Comparison of ENCODE assay signal across 9 cellular contexts in genomic region chr10:99983280-99983988, GRCh38. TPM values are rescaled to one million over a fixed set of nuclear protein-coding genes. Genes with fewer than 3 reads are reported as not detected.
DNase-seq lines count a peak whose midpoint lies in the region; ATAC-seq and TF ChIP-seq lines count a peak whose summit lies in the region.
"Had no signal": no experiment of that assay in that cellular context is flagged by ENCODE, and none has a peak within 500 bp of the region (broad histone marks: within the 10 kb centered on the region; RNA-seq: fewer than 3 reads in every experiment).

No MANE protein-coding gene starts in this region.

- no peak for TF ChIP-seq EP300 in transverse colon (IDR thresholded peaks at IDR 0.05; ENCODE audit: low read depth)

- in situ Hi-C loops in transverse colon (cut with MboI; ENCODE audit: low pct_ligation_motif_present in 1 of 4, low pct_unique_long_range_greater_than_20kb in 1 of 4, low sequenced_read_pairs in 3 of 4) = no loop called here

- no peak for ATAC-seq in GM18873 (IDR thresholded peaks at IDR 0.05; ENCODE audit: low FRiP score, unreplicated experiment)
- ATAC-seq: stimulated activated naive CD8-positive, alpha-beta T cell treated with anti-CD3 and anti-CD28 coated beads, Interleukin-15, amount 100 ng/mL, for 72 hours had no signal

- H3K4me3 ChIP-seq in cardiac fibroblast (replicated peaks in 1 of 2; ENCODE audit: low read depth in 2 of 2, low read length in 2 of 2) = peak overlapping the region; percentile 0 to 21
- no peak overlapping the region for H3K4me3 ChIP-seq in lower leg skin (ENCODE audit: low read depth, poor library complexity, severe bottlenecking)
- no peak overlapping the region for H3K4me3 ChIP-seq in transverse colon

- intact Hi-C loops in lower leg skin (cut with DNase I; ENCODE audit: low total_unique reads) = no loop called here
- intact Hi-C loops in transverse colon (cut with DNase I; ENCODE audit: low total_unique reads) = no loop called here

- peaks cover 0 to 45% (median 17%) of the 10 kb centered on the region in 4 donors for H3K4me1 ChIP-seq in transverse colon

- peak overlapping the region; percentile 71 to 77 (median 72) for H3K27ac ChIP-seq in transverse colon

- no peak for TF ChIP-seq CTCF in cardiac fibroblast (IDR thresholded peaks at IDR 0.05; ENCODE audit: low read depth, low read length)
- no peak for TF ChIP-seq CTCF in lower leg skin (IDR thresholded peaks at IDR 0.05)
- TF ChIP-seq CTCF in transverse colon (IDR thresholded peaks at IDR 0.05) = no peak

- no peaks in the 10 kb centered on the region for H3K27me3 ChIP-seq in transverse colon

- TF ChIP-seq POLR2A in lower leg skin (IDR thresholded peaks at IDR 0.05) (no peak), transverse colon (IDR thresholded peaks at IDR 0.05) (no peak)

- H3K9me3 ChIP-seq in transverse colon = no peaks in the 10 kb centered on the region

- 26 to 27% methylated on average over 15 to 16 of the region's 16 CpGs for WGBS in lower leg skin, 2 donors
- 62 to 67% methylated on average over 5 to 16 of the region's 16 CpGs for WGBS in transverse colon (ENCODE audit: low coverage in 1 of 2), 2 donors

- peak; percentile 73 for DNase-seq in HT1080 (ENCODE audit: low read depth)
- DNase-seq in cardiac fibroblast (ENCODE audit: low read depth in 2 of 2) = peak; percentile 87 to 88
- peak; percentile 57 to 89 for DNase-seq in lower leg skin (ENCODE audit: low spot score in 2 of 2)
- DNase-seq in transverse colon = no peak
- DNase-seq in stimulated activated CD4-positive, alpha-beta T cell treated with anti-CD3 and anti-CD28 coated beads, Interleukin-2, amount 100 ng/mL, for 24 hours = no peak
- DNase-seq in GM19240 (ENCODE audit: insufficient read length, low spot score) = no peak
- no peak for DNase-seq in foreskin melanocyte
- DNase-seq: stimulated activated naive CD8-positive, alpha-beta T cell treated with anti-CD3 and anti-CD28 coated beads, Interleukin-15, amount 100 ng/mL, for 72 hours had no signal

- no peaks in the 10 kb centered on the region for H3K36me3 ChIP-seq in transverse colon

RNA-seq across cellular contexts. Expression of gene DNMBP, which starts 26.3 kb away (rescaled TPM):
- total RNA-seq in HT1080 (2014; rRNA removed; shearing (Covaris generic)) = 24.7 and 31.9 TPM in 2 replicates
- 38.7 and 50.8 TPM in 2 replicates for polyA plus RNA-seq in HT1080 (2015; cell fraction: cytosol; rRNA removed)
- 118 and 127 TPM in 2 replicates for polyA plus RNA-seq in HT1080 (2015; cell fraction: nucleus; rRNA removed)
- total RNA-seq in lower leg skin (10 to 100 TPM; 39.8 to 78.0 (median 61.9) TPM), transverse colon (10 to 100 TPM; 38.5 to 68.5 (median 48.0) TPM)

Comparison
In these comparisons a context has a peak if more than half of its experiments do, and no peak if none do; other contexts are left out.
1. DNase-seq: peak in HT1080 (single experiment), cardiac fibroblast (2 of 2) and lower leg skin (2 of 2); none in transverse colon (single experiment), stimulated activated CD4-positive, alpha-beta T cell treated with anti-CD3 and anti-CD28 coated beads, Interleukin-2, amount 100 ng/mL, for 24 hours (0 of 2), GM19240 (single experiment) and foreskin melanocyte (single experiment).
2. H3K4me3 ChIP-seq: peak in cardiac fibroblast (2 of 2); none in lower leg skin (single experiment) and transverse colon (0 of 4).